Comparison of ENCODE assay signal across 17 cellular contexts in the genomic region with DNA sequence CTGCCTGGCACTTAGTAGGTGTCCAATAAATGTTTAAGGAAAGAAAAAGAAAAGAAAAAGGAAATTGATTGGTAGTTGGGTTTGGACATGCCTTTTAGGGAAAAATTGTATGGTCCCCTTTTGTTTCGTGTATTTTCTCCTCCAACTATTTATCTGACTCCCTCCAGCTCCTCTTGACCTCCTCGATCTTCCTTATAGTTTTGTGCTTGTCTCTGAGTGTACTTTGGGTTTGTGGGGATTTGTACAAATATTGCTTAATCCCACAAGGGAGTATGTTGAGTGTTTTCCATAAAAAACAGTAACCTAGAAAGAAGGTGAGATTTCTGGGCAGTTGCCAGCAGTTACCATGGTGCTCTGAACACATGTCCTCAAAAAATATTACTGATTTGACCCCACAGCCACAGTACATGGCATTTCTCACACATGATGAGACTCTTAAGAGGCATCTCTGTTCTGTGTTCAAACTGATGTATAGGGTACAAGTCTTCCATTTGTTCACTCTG. TPM values are rescaled to one million over a fixed set of nuclear protein-coding genes. Genes with fewer than 3 reads are reported as not detected.
DNase-seq lines count a peak whose midpoint lies in the region; ATAC-seq and TF ChIP-seq lines count a peak whose summit lies in the region.
"Had no signal": no experiment of that assay in that cellular context is flagged by ENCODE, and none has a peak within 500 bp of the region (broad histone marks: within the 10 kb centered on the region; RNA-seq: fewer than 3 reads in every experiment).

No MANE protein-coding gene starts in this region.

- H3K9me3 ChIP-seq in mammary epithelial cell (replicated peaks; ENCODE audit: insufficient read depth, low read length) (no peaks in the 10 kb centered on the region), lower lobe of right lung (no peaks in the 10 kb centered on the region), ascending aorta (no peaks in the 10 kb centered on the region)
- H3K9me3 ChIP-seq in effector memory CD4-positive, alpha-beta T cell (ENCODE audit: control insufficient read depth, low read length) = no peaks in the 10 kb centered on the region

- in situ Hi-C loops in mammary epithelial cell (cut with MboI; ENCODE audit: low sequenced_read_pairs in 2 of 2) = no loop called here

- H3K27me3 Mint-ChIP-seq in MCF 10A (ENCODE audit: insufficient read depth, unreplicated experiment) = no peaks in the 10 kb centered on the region
- H3K27me3 Mint-ChIP-seq: B cell; CD4-positive, alpha-beta T cell had no signal

- H4K20me1 ChIP-seq in mammary epithelial cell (ENCODE audit: insufficient read depth, low read length) = no peaks in the 10 kb centered on the region

- ATAC-seq in lower lobe of right lung = peak; percentile 40 to 60

- no peak overlapping the region for H3K27ac ChIP-seq in mammary epithelial cell (ENCODE audit: insufficient read depth, low read depth, low read length)
- H3K27ac ChIP-seq in lower lobe of right lung = no peak overlapping the region
- no peak overlapping the region for H3K27ac ChIP-seq in effector memory CD4-positive, alpha-beta T cell (ENCODE audit: insufficient read depth, low read length, poor library complexity, severe bottlenecking)
- no peak overlapping the region for H3K27ac ChIP-seq in ascending aorta
- H3K27ac ChIP-seq: GM23248 had no signal

- H3K9me3 Mint-ChIP-seq in MCF 10A (ENCODE audit: unreplicated experiment) = no peaks in the 10 kb centered on the region
- H3K9me3 Mint-ChIP-seq: CD4-positive, alpha-beta T cell had no signal

- POLR2A ChIA-PET in MCF 10A (lab: Yijun Ruan, JAX) = interaction anchor here (0.6 kb wide), 1 partner anchor 15 kb away, joined by 3 read pairs; no protein-coding TSS in a partner anchor

- dilution Hi-C loops in mammary epithelial cell (cut with HindIII; ENCODE audit: low sequenced_read_pairs) = no loop called here

- no peak overlapping the region for H2AFZ ChIP-seq in mammary epithelial cell (ENCODE audit: low read depth, low read length)
- H2AFZ ChIP-seq: GM23248 had no signal

- H3K4me1 Mint-ChIP-seq in MCF 10A (ENCODE audit: insufficient read depth, unreplicated experiment) = peaks cover 6% of the 10 kb centered on the region
- H3K4me1 Mint-ChIP-seq: B cell had no signal

- H3K36me3 Mint-ChIP-seq in MCF 10A (ENCODE audit: insufficient read depth, unreplicated experiment) = no peaks in the 10 kb centered on the region

- no peak overlapping the region for H3K27ac Mint-ChIP-seq in MCF 10A (ENCODE audit: low read depth, unreplicated experiment)
- H3K27ac Mint-ChIP-seq: B cell; CD4-positive, alpha-beta T cell had no signal

- intact Hi-C loops in MCF 10A (cut with micrococcal nuclease) (no loop called here), mammary epithelial cell (cut with micrococcal nuclease) (loop anchor here (5.0 kb wide), 1 partner anchor 109 kb away; no protein-coding TSS in a partner anchor), lower lobe of right lung (cut with DNase I) (no loop called here), ascending aorta (cut with DNase I) (no loop called here)

- no TSS peak for BruUV-seq in MCF 10A (replicated peaks; lab: Mats Ljungman, UMichigan)
- BruUV-seq in mammary epithelial cell (replicated peaks; lab: Mats Ljungman, UMichigan) = no TSS peak

- H3K4me3 Mint-ChIP-seq in MCF 10A (ENCODE audit: unreplicated experiment) = no peak overlapping the region
- H3K4me3 Mint-ChIP-seq: B cell; CD4-positive, alpha-beta T cell had no signal

- TF ChIP-seq CTCF in MCF 10A (IDR thresholded peaks at IDR 0.05; ENCODE audit: unreplicated experiment) (no peak), mammary epithelial cell (conservative IDR thresholded peaks at IDR 0.05 in 1 of 2, IDR thresholded peaks at IDR 0.05 in 1 of 2; ENCODE audit: extremely low read depth in 1 of 2, insufficient read depth in 1 of 2, low read depth in 1 of 2, low read length in 2 of 2) (no peak), fibroblast of mammary gland (conservative IDR thresholded peaks at IDR 0.05; ENCODE audit: control insufficient read depth, insufficient read depth, low read depth, low read length) (no peak), lower lobe of right lung (IDR thresholded peaks at IDR 0.05) (no peak), ascending aorta (IDR thresholded peaks at IDR 0.05) (no peak)

- DNase-seq in MCF 10A (ENCODE audit: unreplicated experiment) = peak; percentile 17
- DNase-seq in mammary epithelial cell = no peak
- peak; percentile 21 for DNase-seq in NCI-H226
- DNase-seq in fibroblast of mammary gland (ENCODE audit: low read depth) = peak; percentile 68
- DNase-seq in lower lobe of right lung = no peak
- DNase-seq in effector memory CD4-positive, alpha-beta T cell = no peak
- DNase-seq in ascending aorta (ENCODE audit: low spot score in 2 of 2) = no peak
- no peak for DNase-seq in GDM1 (lab: John Stamatoyannopoulos, UW)
- DNase-seq: C1 segment of cervical spinal cord; Calu3; CD4-positive, alpha-beta T cell; DMS 273 treated with DMSO at 0.1 percent for 48 hours; GM23248; H7 had no signal

- 95% methylated on average over 2 of the region's 2 CpGs for WGBS in mammary epithelial cell (ENCODE audit: low coverage, missing lambda C conversion rate)

- H3K9ac ChIP-seq in mammary epithelial cell (ENCODE audit: insufficient read depth, low read length) = no peak overlapping the region
- H3K9ac ChIP-seq: GM23248 had no signal

- H3K4me1 ChIP-seq in mammary epithelial cell (ENCODE audit: insufficient read depth, low read length) (no peaks in the 10 kb centered on the region), lower lobe of right lung (peaks cover 6% of the 10 kb centered on the region), ascending aorta (no peaks in the 10 kb centered on the region)
- no peaks in the 10 kb centered on the region for H3K4me1 ChIP-seq in effector memory CD4-positive, alpha-beta T cell (ENCODE audit: control insufficient read depth, insufficient read depth, low read length, poor library complexity, severe bottlenecking)

- no peak overlapping the region for H3K4me2 ChIP-seq in mammary epithelial cell (ENCODE audit: insufficient read depth, low read depth, low read length)

- CTCF ChIA-PET in MCF 10A (lab: Yijun Ruan, JAX) = no interaction called here
- CTCF ChIA-PET in mammary epithelial cell (lab: Charles Lee; ENCODE audit: low non-redundant PET) = no interaction called here

- H3K27me3 ChIP-seq in mammary epithelial cell (ENCODE audit: insufficient read depth, low read length) = no peaks in the 10 kb centered on the region
- H3K27me3 ChIP-seq in lower lobe of right lung (ENCODE audit: low read depth) = no peaks in the 10 kb centered on the region
- H3K27me3 ChIP-seq in effector memory CD4-positive, alpha-beta T cell (replicated peaks; ENCODE audit: control insufficient read depth, insufficient read depth, low read length, poor library complexity, severe bottlenecking) = peaks cover 3% of the 10 kb centered on the region
- no peaks in the 10 kb centered on the region for H3K27me3 ChIP-seq in ascending aorta

- H3K36me3 ChIP-seq in mammary epithelial cell (ENCODE audit: insufficient read depth, low read length) (no peaks in the 10 kb centered on the region), lower lobe of right lung (no peaks in the 10 kb centered on the region), ascending aorta (no peaks in the 10 kb centered on the region)
- no peaks in the 10 kb centered on the region for H3K36me3 ChIP-seq in effector memory CD4-positive, alpha-beta T cell (ENCODE audit: control insufficient read depth, insufficient read depth, low read length)

- H3K4me3 ChIP-seq in mammary epithelial cell (replicated peaks in 1 of 3; ENCODE audit: insufficient read depth in 1 of 3, low read depth in 2 of 3, low read length in 3 of 3) (no peak overlapping the region), fibroblast of mammary gland (ENCODE audit: control insufficient read depth, low read depth, low read length) (no peak overlapping the region), lower lobe of right lung (no peak overlapping the region), ascending aorta (no peak overlapping the region)
- H3K4me3 ChIP-seq in effector memory CD4-positive, alpha-beta T cell (ENCODE audit: insufficient read depth, low read depth, low read length, poor library complexity, severe bottlenecking) = no peak overlapping the region
- H3K4me3 ChIP-seq: GM12878, GM23248 had no signal

- H3K79me2 ChIP-seq in mammary epithelial cell (ENCODE audit: insufficient read depth, low read length) = no peaks in the 10 kb centered on the region

RNA-seq across cellular contexts. Expression of a gene that starts 15.7 kb away (rescaled TPM):
- total RNA-seq in MCF 10A (2022) (not detected in 2 replicates), mammary epithelial cell (not detected), lower lobe of right lung (1.6 TPM), ascending aorta (not detected)
- not detected for polyA plus RNA-seq in mammary epithelial cell
- polyA minus RNA-seq in mammary epithelial cell = not detected
- total RNA-seq: CD4-positive, alpha-beta T cell; Daoy; GM23248; H7 had no signal
- polyA plus RNA-seq: GM23248 had no signal

Comparison
In these comparisons a context has a peak if more than half of its experiments do, and no peak if none do; other contexts are left out.
1. DNase-seq: peak in MCF 10A (single experiment), NCI-H226 (single experiment) and fibroblast of mammary gland (single experiment); none in mammary epithelial cell (single experiment), lower lobe of right lung (single experiment), effector memory CD4-positive, alpha-beta T cell (0 of 3), ascending aorta (0 of 2) and GDM1 (single experiment).